34 cellular contexts compared by ENCODE assay signal in the genomic region with DNA sequence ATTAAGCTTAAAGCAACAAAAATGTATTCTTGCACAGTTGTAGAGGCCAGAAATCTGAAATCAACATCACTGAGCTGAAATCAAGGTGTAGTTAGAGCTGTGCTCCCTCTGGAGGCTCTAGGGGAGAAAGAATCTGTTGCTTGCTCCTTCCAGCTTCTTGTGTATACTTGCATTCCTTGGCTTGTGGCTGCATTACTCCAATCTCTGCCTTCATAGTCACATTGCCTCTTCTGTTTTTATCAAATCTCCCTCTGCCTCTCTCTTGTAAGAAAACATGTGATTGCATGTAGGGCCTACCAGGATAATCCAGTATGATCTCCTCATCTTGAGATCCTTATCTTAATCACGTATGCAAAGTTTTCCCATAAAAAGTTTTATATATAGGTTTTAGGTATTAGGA.
"Had no signal": no experiment of that assay in that cellular context is flagged by ENCODE, and none has a peak within 500 bp of the region (broad histone marks: within the 10 kb centered on the region; RNA-seq: fewer than 3 reads in every experiment).

No MANE protein-coding gene starts in this region.

- H3K4me3 Mint-ChIP-seq: activated CD8-positive, alpha-beta T cell treated with anti-CD3 and anti-CD28 coated beads for 36 hours; activated naive CD4-positive, alpha-beta T cell treated with anti-CD3 and anti-CD28 coated beads for 36 hours; activated naive CD4-positive, alpha-beta T cell treated with anti-CD3 and anti-CD28 coated beads, Interleukin-2, amount 50 U/mL, for 24 hours; activated naive CD8-positive, alpha-beta T cell treated with anti-CD3 and anti-CD28 coated beads for 36 hours; activated naive CD8-positive, alpha-beta T cell treated with anti-CD3 and anti-CD28 coated beads, Interleukin-2, amount 50 U/mL, for 24 hours; activated T-helper 1 cell treated with anti-CD3 and anti-CD28 coated beads, Interleukin-12 subunit alpha, Interleukin-12 subunit beta, Interleukin-2, Interleukin-4 antibody, amounts not matched to agents 30 ng/mL and 10 ng/mL and 1 ng/mL, durations not matched to agents 14 hours and 24 hours and 36 hours; brain; T-helper 17 cell had no signal

- H3K27ac Mint-ChIP-seq: activated CD8-positive, alpha-beta T cell treated with anti-CD3 and anti-CD28 coated beads for 36 hours; activated naive CD4-positive, alpha-beta T cell treated with anti-CD3 and anti-CD28 coated beads for 36 hours; activated naive CD4-positive, alpha-beta T cell treated with anti-CD3 and anti-CD28 coated beads, Interleukin-2, amount 50 U/mL, for 24 hours; activated naive CD8-positive, alpha-beta T cell treated with anti-CD3 and anti-CD28 coated beads for 36 hours; activated naive CD8-positive, alpha-beta T cell treated with anti-CD3 and anti-CD28 coated beads, Interleukin-2, amount 50 U/mL, for 24 hours; activated T-helper 1 cell treated with anti-CD3 and anti-CD28 coated beads, Interleukin-12 subunit alpha, Interleukin-12 subunit beta, Interleukin-2, Interleukin-4 antibody, amounts not matched to agents 30 ng/mL and 10 ng/mL and 1 ng/mL, durations not matched to agents 14 hours and 24 hours and 36 hours; activated T-helper 2 cell treated with anti-CD3 and anti-CD28 coated beads, Interferon-gamma antibody, Interleukin-2, Interleukin-4, amounts not matched to agents 10 μg/mL and 5 μg/mL and 100 μg/mL, durations not matched to agents 14 hours and 24 hours and 36 hours; brain; T-helper 17 cell had no signal

- H3K36me3 Mint-ChIP-seq: brain had no signal

- H3K27me3 Mint-ChIP-seq: activated CD8-positive, alpha-beta T cell treated with anti-CD3 and anti-CD28 coated beads for 36 hours; activated naive CD4-positive, alpha-beta T cell treated with anti-CD3 and anti-CD28 coated beads, Interleukin-2, amount 50 U/mL, for 24 hours; activated naive CD8-positive, alpha-beta T cell treated with anti-CD3 and anti-CD28 coated beads for 36 hours; activated naive CD8-positive, alpha-beta T cell treated with anti-CD3 and anti-CD28 coated beads, Interleukin-2, amount 50 U/mL, for 24 hours; T-helper 17 cell had no signal

- H3K27me3 ChIP-seq: adrenal gland, breast epithelium, cardiac muscle cell, colonic mucosa, foreskin keratinocyte, gastrocnemius medialis, heart left ventricle had no signal

- H3K4me3 ChIP-seq: adrenal gland, breast epithelium, cardiac muscle cell, colonic mucosa, gastrocnemius medialis, heart left ventricle had no signal

- DNase-seq: activated CD4-positive, alpha-beta T cell treated with anti-CD3 and anti-CD28 coated beads for 1 hour; activated CD4-positive, alpha-beta T cell treated with anti-CD3 and anti-CD28 coated beads for 48 hours; activated CD4-positive, alpha-beta T cell treated with anti-CD3 and anti-CD28 coated beads, Interleukin-2, amount 50 U/mL, for 1 hour; activated CD4-positive, alpha-beta T cell treated with anti-CD3 and anti-CD28 coated beads, Interleukin-2, amount 50 U/mL, for 48 hours; activated CD4-positive, CD25-positive, alpha-beta regulatory T cell; activated CD8-positive, alpha-beta memory T cell treated with anti-CD3 and anti-CD28 coated beads for 24 hours; activated CD8-positive, alpha-beta memory T cell treated with anti-CD3 and anti-CD28 coated beads, Interleukin-2, amount 50 U/mL, for 4 hours; activated CD8-positive, alpha-beta T cell treated with anti-CD3 and anti-CD28 coated beads for 36 hours; activated effector memory CD4-positive, alpha-beta T cell treated with anti-CD3 and anti-CD28 coated beads, Interleukin-2, amount 50 U/mL, for 16 hours; activated naive CD4-positive, alpha-beta T cell treated with anti-CD3 and anti-CD28 coated beads for 36 hours; activated naive CD8-positive, alpha-beta T cell treated with anti-CD3 and anti-CD28 coated beads for 36 hours; activated naive CD8-positive, alpha-beta T cell treated with anti-CD3 and anti-CD28 coated beads, Interleukin-2, amount 50 U/mL, for 24 hours; activated T-cell treated with anti-CD3 and anti-CD28 coated beads, Interleukin-2, amount 50 U/mL, for 1 hour; activated T-cell treated with anti-CD3 and anti-CD28 coated beads, Interleukin-2, amount 50 U/mL, for 48 hours; adrenal gland; amygdala; aorta; central memory CD4-positive, alpha-beta T cell; cerebellar nuclear complex; colonic mucosa; effector CD8-positive, alpha-beta T cell; foreskin keratinocyte; gastrocnemius medialis; glutamatergic neuron; heart left ventricle; T-helper 1 cell; T-helper 17 cell had no signal

- ATAC-seq: activated CD8-positive, alpha-beta T cell treated with anti-CD3 and anti-CD28 coated beads for 36 hours; activated naive CD8-positive, alpha-beta T cell treated with anti-CD3 and anti-CD28 coated beads, Interleukin-2, amount 50 U/mL, for 24 hours; esophagus mucosa; foreskin keratinocyte; gastrocnemius medialis; heart left ventricle; T-helper 17 cell had no signal

- H3K36me3 ChIP-seq: adrenal gland, breast epithelium, cardiac muscle cell, colonic mucosa, gastrocnemius medialis, heart left ventricle had no signal

- H3K4me1 Mint-ChIP-seq: activated naive CD4-positive, alpha-beta T cell treated with anti-CD3 and anti-CD28 coated beads, Interleukin-2, amount 50 U/mL, for 24 hours; activated naive CD8-positive, alpha-beta T cell treated with anti-CD3 and anti-CD28 coated beads for 36 hours; activated naive CD8-positive, alpha-beta T cell treated with anti-CD3 and anti-CD28 coated beads, Interleukin-2, amount 50 U/mL, for 24 hours; T-helper 17 cell had no signal

- H3K27ac ChIP-seq: adrenal gland, breast epithelium, cardiac muscle cell, colonic mucosa, foreskin keratinocyte, gastrocnemius medialis, heart left ventricle had no signal

- H3K9me3 ChIP-seq: adrenal gland, breast epithelium, colonic mucosa, gastrocnemius medialis had no signal

- H3K4me1 ChIP-seq: breast epithelium, colonic mucosa, foreskin keratinocyte had no signal
